ENCODE assay signal across 25 cellular contexts in the genomic region with DNA sequence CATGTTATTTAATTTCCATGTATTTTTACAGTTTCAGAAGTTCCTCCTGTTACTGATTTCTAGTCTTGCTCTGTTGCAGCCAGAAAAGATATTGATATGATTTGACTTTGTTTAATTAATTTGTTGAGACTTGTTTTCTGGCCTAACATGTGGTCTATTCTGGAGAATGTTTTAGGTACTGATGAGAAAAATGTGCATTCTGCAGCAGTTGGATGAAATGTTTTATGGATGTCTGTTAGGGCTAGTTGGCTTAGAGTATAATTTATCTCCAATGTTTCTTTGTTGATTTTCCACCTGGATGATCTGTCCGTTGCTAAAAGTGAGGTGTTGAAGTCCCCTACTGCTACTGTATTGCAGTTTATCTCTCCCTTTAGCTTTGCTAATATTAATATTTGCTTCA.
"Had no signal": no experiment of that assay in that cellular context is flagged by ENCODE, and none has a peak within 500 bp of the region (broad histone marks: within the 10 kb centered on the region; RNA-seq: fewer than 3 reads in every experiment).

No MANE protein-coding gene starts in this region.

- H3K9me3 Mint-ChIP-seq: natural killer cell; stimulated activated effector memory CD8-positive, alpha-beta T cell treated with anti-CD3 and anti-CD28 coated beads, Interleukin-12 subunit alpha, Interleukin-12 subunit beta, amount 100 ng/mL, for 72 hours had no signal

- H3K27me3 Mint-ChIP-seq: progenitor cell of endocrine pancreas; stimulated activated naive B cell treated with anti-CD40 and anti-IgM and Interleukin-4, amounts not matched to agents 10 μg/mL and 1 μg/mL and 100 μg/mL, for 72 hours; type B pancreatic cell had no signal

- H3K4me1 Mint-ChIP-seq: natural killer cell; nephron; neural progenitor cell; stimulated activated effector memory CD8-positive, alpha-beta T cell treated with anti-CD3 and anti-CD28 coated beads, Interleukin-12 subunit alpha, Interleukin-12 subunit beta, amount 100 ng/mL, for 72 hours had no signal

- ATAC-seq: natural killer cell; psoas muscle; right cardiac atrium; right lobe of liver; stimulated activated effector memory CD8-positive, alpha-beta T cell treated with anti-CD3 and anti-CD28 coated beads, Interleukin-12 subunit alpha, Interleukin-12 subunit beta, amount 100 ng/mL, for 72 hours; stimulated activated naive B cell treated with anti-CD40 and anti-IgM and Interleukin-4, amounts not matched to agents 10 μg/mL and 1 μg/mL and 100 μg/mL, for 72 hours; upper lobe of right lung had no signal

- H3K4me3 Mint-ChIP-seq: natural killer cell; nephron; neural progenitor cell; stimulated activated effector memory CD8-positive, alpha-beta T cell treated with anti-CD3 and anti-CD28 coated beads, Interleukin-12 subunit alpha, Interleukin-12 subunit beta, amount 100 ng/mL, for 72 hours; stimulated activated naive B cell treated with anti-CD40 and anti-IgM and Interleukin-4, amounts not matched to agents 10 μg/mL and 1 μg/mL and 100 μg/mL, for 72 hours; stimulated activated naive CD8-positive, alpha-beta T cell treated with anti-CD3 and anti-CD28 coated beads, Interleukin-15, Interleukin-2, amounts not matched to agents 100 ng/mL and 50 ng/mL, for 24 hours; type B pancreatic cell had no signal

- DNase-seq: natural killer cell; occipital lobe; ovary; posterior cingulate gyrus; psoas muscle; right cardiac atrium; right lobe of liver; sigmoid colon; small intestine; stimulated activated CD4-positive, alpha-beta T cell treated with anti-CD3 and anti-CD28 coated beads, Interleukin-15, amount 100 ng/mL, for 24 hours; stimulated activated CD4-positive, alpha-beta T cell treated with anti-CD3 and anti-CD28 coated beads, Interleukin-2, amount 100 ng/mL, for 24 hours; stimulated activated CD4-positive, alpha-beta T cell treated with anti-CD3 and anti-CD28 coated beads, Interleukin-2, amount 100 ng/mL, for 48 hours; stimulated activated CD4-positive, alpha-beta T cell treated with anti-CD3 and anti-CD28 coated beads, Interleukin-4, amount 100 ng/mL, for 24 hours; stimulated activated naive B cell treated with anti-CD40 and anti-IgM and Interleukin-4, amounts not matched to agents 10 μg/mL and 1 μg/mL and 100 μg/mL, for 72 hours; stimulated activated naive CD4-positive, alpha-beta T cell treated with Interleukin-2 at 50 U/mL for 16 hours; stomach; thyroid gland; upper lobe of right lung; uterus had no signal

- H3K36me3 Mint-ChIP-seq: natural killer cell; stimulated activated effector memory CD8-positive, alpha-beta T cell treated with anti-CD3 and anti-CD28 coated beads, Interleukin-12 subunit alpha, Interleukin-12 subunit beta, amount 100 ng/mL, for 72 hours had no signal

- H3K27ac Mint-ChIP-seq: natural killer cell; nephron; neural progenitor cell; progenitor cell of endocrine pancreas; stimulated activated effector memory CD8-positive, alpha-beta T cell treated with anti-CD3 and anti-CD28 coated beads, Interleukin-12 subunit alpha, Interleukin-12 subunit beta, amount 100 ng/mL, for 72 hours; stimulated activated naive B cell treated with anti-CD40 and anti-IgM and Interleukin-4, amounts not matched to agents 10 μg/mL and 1 μg/mL and 100 μg/mL, for 72 hours; stimulated activated naive CD8-positive, alpha-beta T cell treated with anti-CD3 and anti-CD28 coated beads, Interleukin-15, Interleukin-2, amounts not matched to agents 100 ng/mL and 50 ng/mL, for 24 hours; type B pancreatic cell had no signal
